Comparison of ENCODE assay signal across 24 cellular contexts in genomic region chr10:62627985-62628384, GRCh38.
DNase-seq lines count a peak whose midpoint lies in the region; ATAC-seq and TF ChIP-seq lines count a peak whose summit lies in the region.
"Had no signal": no experiment of that assay in that cellular context is flagged by ENCODE, and none has a peak within 500 bp of the region (broad histone marks: within the 10 kb centered on the region; RNA-seq: fewer than 3 reads in every experiment).

No MANE protein-coding gene starts in this region.

- POLR2A ChIA-PET in activated CD8-positive, alpha-beta T cell treated with anti-CD3 and anti-CD28 coated beads, Interleukin-2, amount 10 ng/mL, durations not matched to agents 7 days and 5 days (lab: Charles Lee), result no interaction called here
- POLR2A ChIA-PET in activated CD8-positive, alpha-beta T cell treated with anti-CD3 and anti-CD28 coated beads for 36 hours (lab: Charles Lee), result interaction anchor here (1.1 kb wide), 1 partner anchor 10 kb away, joined by 3 read pairs; no protein-coding TSS in a partner anchor
- POLR2A ChIA-PET in PC-3 (lab: Charles Lee; ENCODE audit: unreplicated experiment), result interaction anchor here (0.5 to 0.6 kb wide), 2 partner anchors 611 to 806 kb away, joined by 3 to 4 read pairs; no protein-coding TSS in a partner anchor

- no peaks in the 10 kb centered on the region for H3K9me3 Mint-ChIP-seq in activated CD8-positive, alpha-beta T cell treated with anti-CD3 and anti-CD28 coated beads, Interleukin-2, amount 10 ng/mL, durations not matched to agents 7 days and 5 days (ENCODE audit: insufficient read depth)
- peaks cover 3% of the 10 kb centered on the region for H3K9me3 Mint-ChIP-seq in activated CD8-positive, alpha-beta T cell treated with anti-CD3 and anti-CD28 coated beads for 36 hours
- H3K9me3 Mint-ChIP-seq: activated naive CD8-positive, alpha-beta T cell treated with anti-CD3 and anti-CD28 coated beads for 36 hours; HFFc6; stimulated activated memory B cell treated with anti-CD40 and anti-IgM and Interleukin-4, amounts not matched to agents 10 μg/mL and 1 μg/mL and 100 μg/mL, for 72 hours had no signal

- H3K79me2 ChIP-seq in PC-3 (ENCODE audit: low read length) (no peaks in the 10 kb centered on the region), smooth muscle cell (ENCODE audit: low read depth) (no peaks in the 10 kb centered on the region)

- intact Hi-C loops in activated CD8-positive, alpha-beta T cell treated with anti-CD3 and anti-CD28 coated beads for 36 hours (cut with micrococcal nuclease), result no loop called here
- intact Hi-C loops in PC-3 (cut with micrococcal nuclease), result no loop called here

- no TSS peak for BruUV-seq in PC-3 (replicated peaks; lab: Mats Ljungman, UMichigan)

- H3F3A ChIP-seq in PC-3 (ENCODE audit: low read length, unreplicated experiment) (peaks cover 12% of the 10 kb centered on the region), smooth muscle cell (ENCODE audit: low read depth) (peaks cover 9% of the 10 kb centered on the region)

- H3K27me3 ChIP-seq in PC-3 (ENCODE audit: low read length) (no peaks in the 10 kb centered on the region), smooth muscle cell (ENCODE audit: low read depth) (no peaks in the 10 kb centered on the region)
- H3K27me3 ChIP-seq: spleen, suprapubic skin had no signal

- H3K4me3 ChIP-seq in PC-3 (ENCODE audit: low read length) (no peak overlapping the region), smooth muscle cell (no peak overlapping the region)
- H3K4me3 ChIP-seq: spleen, suprapubic skin had no signal

- no peaks in the 10 kb centered on the region for H3K9me3 ChIP-seq in PC-3 (ENCODE audit: low read length)
- H3K9me3 ChIP-seq in smooth muscle cell (replicated peaks; ENCODE audit: low read depth), result no peaks in the 10 kb centered on the region
- H3K9me3 ChIP-seq: spleen, suprapubic skin had no signal

- DNase-seq in activated CD8-positive, alpha-beta T cell treated with anti-CD3 and anti-CD28 coated beads, Interleukin-2, amount 10 ng/mL, durations not matched to agents 7 days and 5 days, result peak; percentile 15
- DNase-seq in activated CD8-positive, alpha-beta T cell treated with anti-CD3 and anti-CD28 coated beads for 36 hours, result no peak
- DNase-seq in PC-3 (peak; percentile 87), glomerular visceral epithelial cell (ENCODE audit: extremely low spot score) (peak; percentile 60), smooth muscle cell (lab: John Stamatoyannopoulos, UW; ENCODE audit: unreplicated experiment) (no peak), NCI-H1694 (lab: John Stamatoyannopoulos, UW) (no peak), NCI-H128 (lab: John Stamatoyannopoulos, UW; ENCODE audit: unreplicated experiment) (no peak), HuH-7 (ENCODE audit: low spot score) (no peak)
- DNase-seq: activated CD4-positive, alpha-beta T cell treated with anti-CD3 and anti-CD28 coated beads, Interleukin-2, amount 50 U/mL, for 4 hours; activated naive CD8-positive, alpha-beta T cell treated with anti-CD3 and anti-CD28 coated beads for 36 hours; COR-L47; DND-41; HFFc6; NCI-H1417; NCI-H446 treated with DMSO at 0.1 percent for 48 hours; NK-92 treated with Interleukin-12 subunit alpha and Interleukin-12 subunit beta, amount 100 ng/mL, for 24 hours; RPMI8226; spleen; stimulated activated CD4-positive, alpha-beta T cell treated with anti-CD3 and anti-CD28 coated beads, Interleukin-2, amount 100 ng/mL, for 48 hours; T-helper 9 cell had no signal

- no peaks in the 10 kb centered on the region for H3K9me2 ChIP-seq in PC-3 (replicated peaks; ENCODE audit: low read length)

- WGBS in smooth muscle cell (ENCODE audit: low lambda C conversion rate), result 31% methylated on average over 4 of the region's 4 CpGs

- H2AFZ ChIP-seq in PC-3 (ENCODE audit: low read length) (peak overlapping the region; percentile 28), smooth muscle cell (ENCODE audit: low read depth) (no peak overlapping the region)

- no peak overlapping the region; the same call in 1 of the 2 replicates for H3K9ac ChIP-seq in PC-3 (ENCODE audit: low read length)
- peak overlapping the region; percentile 58 for H3K9ac ChIP-seq in smooth muscle cell (ENCODE audit: low read depth)

- no peaks in the 10 kb centered on the region for H3K27me3 Mint-ChIP-seq in activated CD8-positive, alpha-beta T cell treated with anti-CD3 and anti-CD28 coated beads, Interleukin-2, amount 10 ng/mL, durations not matched to agents 7 days and 5 days (ENCODE audit: low read depth)
- H3K27me3 Mint-ChIP-seq in activated CD8-positive, alpha-beta T cell treated with anti-CD3 and anti-CD28 coated beads for 36 hours, result no peaks in the 10 kb centered on the region
- H3K27me3 Mint-ChIP-seq: activated naive CD8-positive, alpha-beta T cell treated with anti-CD3 and anti-CD28 coated beads for 36 hours; memory B cell; stimulated activated memory B cell treated with anti-CD40 and anti-IgM and Interleukin-4, amounts not matched to agents 10 μg/mL and 1 μg/mL and 100 μg/mL, for 72 hours had no signal

- H3K27ac Mint-ChIP-seq in activated CD8-positive, alpha-beta T cell treated with anti-CD3 and anti-CD28 coated beads, Interleukin-2, amount 10 ng/mL, durations not matched to agents 7 days and 5 days, result no peak overlapping the region
- no peak overlapping the region for H3K27ac Mint-ChIP-seq in activated CD8-positive, alpha-beta T cell treated with anti-CD3 and anti-CD28 coated beads for 36 hours
- H3K27ac Mint-ChIP-seq: activated naive CD8-positive, alpha-beta T cell treated with anti-CD3 and anti-CD28 coated beads for 36 hours; HFFc6; memory B cell; stimulated activated memory B cell treated with anti-CD40 and anti-IgM and Interleukin-4, amounts not matched to agents 10 μg/mL and 1 μg/mL and 100 μg/mL, for 72 hours; WTC11 had no signal

- H3K36me3 Mint-ChIP-seq in activated CD8-positive, alpha-beta T cell treated with anti-CD3 and anti-CD28 coated beads, Interleukin-2, amount 10 ng/mL, durations not matched to agents 7 days and 5 days (ENCODE audit: low read depth), result peaks cover 2% of the 10 kb centered on the region
- no peaks in the 10 kb centered on the region for H3K36me3 Mint-ChIP-seq in activated CD8-positive, alpha-beta T cell treated with anti-CD3 and anti-CD28 coated beads for 36 hours (ENCODE audit: low read depth)
- H3K36me3 Mint-ChIP-seq: activated naive CD8-positive, alpha-beta T cell treated with anti-CD3 and anti-CD28 coated beads for 36 hours; stimulated activated memory B cell treated with anti-CD40 and anti-IgM and Interleukin-4, amounts not matched to agents 10 μg/mL and 1 μg/mL and 100 μg/mL, for 72 hours; WTC11 had no signal

- CTCF ChIA-PET in activated CD8-positive, alpha-beta T cell treated with anti-CD3 and anti-CD28 coated beads, Interleukin-2, amount 10 ng/mL, durations not matched to agents 7 days and 5 days (lab: Charles Lee), result interaction anchor here (0.8 to 1.2 kb wide), 2 partner anchors 12 to 108 kb away, joined by 3 read pairs; no protein-coding TSS in a partner anchor
- CTCF ChIA-PET in activated CD8-positive, alpha-beta T cell treated with anti-CD3 and anti-CD28 coated beads for 36 hours (lab: Charles Lee), result interaction anchor here (1.2 kb wide), 1 partner anchor 13 kb away, joined by 3 read pairs; no protein-coding TSS in a partner anchor
- CTCF ChIA-PET in PC-3 (lab: Charles Lee), result interaction anchor here (0.6 kb wide), 1 partner anchor 175 kb away, joined by 3 read pairs; no protein-coding TSS in a partner anchor

- no peak for TF ChIP-seq CTCF in activated CD8-positive, alpha-beta T cell treated with anti-CD3 and anti-CD28 coated beads for 36 hours (IDR thresholded peaks at IDR 0.05)
- TF ChIP-seq CTCF in PC-3 (conservative IDR thresholded peaks at IDR 0.05; ENCODE audit: low read depth, low read length) (no peak), smooth muscle cell (IDR thresholded peaks at IDR 0.05; ENCODE audit: borderline replicate concordance, insufficient read depth, poor library complexity, severe bottlenecking) (no peak)

- H3K4me2 ChIP-seq in PC-3 (ENCODE audit: low read length) (peak overlapping the region; percentile 66), smooth muscle cell (peak overlapping the region; percentile 76)

- H4K20me1 ChIP-seq in PC-3 (ENCODE audit: low read length) (no peaks in the 10 kb centered on the region), smooth muscle cell (ENCODE audit: low read depth) (no peaks in the 10 kb centered on the region)

- no peak for ATAC-seq in activated CD8-positive, alpha-beta T cell treated with anti-CD3 and anti-CD28 coated beads, Interleukin-2, amount 10 ng/mL, durations not matched to agents 7 days and 5 days
- no peak for ATAC-seq in activated CD8-positive, alpha-beta T cell treated with anti-CD3 and anti-CD28 coated beads for 36 hours
- ATAC-seq in PC-3, result peak; percentile 57
- ATAC-seq: stimulated activated memory B cell treated with anti-CD40 and anti-IgM and Interleukin-4, amounts not matched to agents 10 μg/mL and 1 μg/mL and 100 μg/mL, for 72 hours; WTC11 had no signal

- peak overlapping the region; percentile 73 for H3K27ac ChIP-seq in PC-3 (ENCODE audit: low read length)
- peak overlapping the region; percentile 92 for H3K27ac ChIP-seq in smooth muscle cell (ENCODE audit: low read depth)
- H3K27ac ChIP-seq: spleen, suprapubic skin had no signal

- H3K4me3 Mint-ChIP-seq in activated CD8-positive, alpha-beta T cell treated with anti-CD3 and anti-CD28 coated beads, Interleukin-2, amount 10 ng/mL, durations not matched to agents 7 days and 5 days, result no peak overlapping the region
- H3K4me3 Mint-ChIP-seq in activated CD8-positive, alpha-beta T cell treated with anti-CD3 and anti-CD28 coated beads for 36 hours, result no peak overlapping the region
- H3K4me3 Mint-ChIP-seq: activated naive CD8-positive, alpha-beta T cell treated with anti-CD3 and anti-CD28 coated beads for 36 hours; HFFc6; memory B cell; stimulated activated memory B cell treated with anti-CD40 and anti-IgM and Interleukin-4, amounts not matched to agents 10 μg/mL and 1 μg/mL and 100 μg/mL, for 72 hours had no signal

- peaks cover 16% of the 10 kb centered on the region for H3K4me1 Mint-ChIP-seq in activated CD8-positive, alpha-beta T cell treated with anti-CD3 and anti-CD28 coated beads, Interleukin-2, amount 10 ng/mL, durations not matched to agents 7 days and 5 days (ENCODE audit: low read depth)
- peaks cover 21% of the 10 kb centered on the region for H3K4me1 Mint-ChIP-seq in activated CD8-positive, alpha-beta T cell treated with anti-CD3 and anti-CD28 coated beads for 36 hours (ENCODE audit: low read depth)

- no peaks in the 10 kb centered on the region for H3K36me3 ChIP-seq in PC-3 (ENCODE audit: low read depth, low read length)
- no peaks in the 10 kb centered on the region for H3K36me3 ChIP-seq in smooth muscle cell (ENCODE audit: low read depth)
- H3K36me3 ChIP-seq: spleen, suprapubic skin had no signal

- peaks cover 52% of the 10 kb centered on the region for H3K4me1 ChIP-seq in PC-3 (ENCODE audit: insufficient read depth, low read length)
- peaks cover 24% of the 10 kb centered on the region for H3K4me1 ChIP-seq in smooth muscle cell (ENCODE audit: low read depth)
- H3K4me1 ChIP-seq: suprapubic skin had no signal

Comparison
In these comparisons a context has a peak if more than half of its experiments do, and no peak if none do; other contexts are left out.
1. DNase-seq: peak in activated CD8-positive, alpha-beta T cell treated with anti-CD3 and anti-CD28 coated beads, Interleukin-2, amount 10 ng/mL, durations not matched to agents 7 days and 5 days (single experiment), PC-3 (single experiment) and glomerular visceral epithelial cell (single experiment); none in activated CD8-positive, alpha-beta T cell treated with anti-CD3 and anti-CD28 coated beads for 36 hours (single experiment), smooth muscle cell (single experiment), NCI-H1694 (single experiment), NCI-H128 (single experiment) and HuH-7 (single experiment).